ENCODE assay signal across 8 cellular contexts in genomic region chr7:23938937-23939552, GRCh38.
DNase-seq lines count a peak whose midpoint lies in the region; ATAC-seq and TF ChIP-seq lines count a peak whose summit lies in the region.

No MANE protein-coding gene starts in this region.

- no peaks in the 10 kb centered on the region for H3K9me3 Mint-ChIP-seq in activated CD4-positive, alpha-beta memory T cell treated with anti-CD3 and anti-CD28 coated beads, Interleukin-2, amount 10 ng/mL, durations not matched to agents 7 days and 5 days

- H3K27me3 Mint-ChIP-seq in activated CD4-positive, alpha-beta memory T cell treated with anti-CD3 and anti-CD28 coated beads, Interleukin-2, amount 10 ng/mL, durations not matched to agents 7 days and 5 days, result peaks cover 16% of the 10 kb centered on the region

- peak; percentile 19 for DNase-seq in stimulated activated CD4-positive, alpha-beta T cell treated with anti-CD3 and anti-CD28 coated beads, Interleukin-15, amount 100 ng/mL, for 24 hours
- DNase-seq in stimulated activated CD4-positive, alpha-beta T cell treated with anti-CD3 and anti-CD28 coated beads, Interleukin-4, amount 100 ng/mL, for 1 hour, result no peak
- peak; percentile 30 to 48 for DNase-seq in NCI-H524 (lab: John Stamatoyannopoulos, UW)
- DNase-seq in choroid plexus epithelial cell (ENCODE audit: low read depth), result peak; percentile 59
- DNase-seq in retina, result peak; percentile 30
- no peak for DNase-seq in activated CD4-positive, alpha-beta memory T cell treated with anti-CD3 and anti-CD28 coated beads, Interleukin-2, amount 10 ng/mL, durations not matched to agents 7 days and 5 days
- no peak for DNase-seq in mesenteric fat pad (ENCODE audit: low spot score)

- peak; percentile 43 for ATAC-seq in HG02884 (IDR thresholded peaks at IDR 0.05; ENCODE audit: unreplicated experiment)

- no peaks in the 10 kb centered on the region for H3K36me3 Mint-ChIP-seq in activated CD4-positive, alpha-beta memory T cell treated with anti-CD3 and anti-CD28 coated beads, Interleukin-2, amount 10 ng/mL, durations not matched to agents 7 days and 5 days (ENCODE audit: low read depth)

- peak; percentile 78 for TF ChIP-seq CTCF in choroid plexus epithelial cell (conservative IDR thresholded peaks at IDR 0.05; ENCODE audit: low read depth, low read length)

- CTCF ChIA-PET in activated CD4-positive, alpha-beta memory T cell treated with anti-CD3 and anti-CD28 coated beads, Interleukin-2, amount 10 ng/mL, durations not matched to agents 7 days and 5 days (lab: Charles Lee), result interaction anchor here (1.8 kb wide), 1 partner anchor 443 kb away, joined by 8 read pairs; no protein-coding TSS in a partner anchor

- POLR2A ChIA-PET in activated CD4-positive, alpha-beta memory T cell treated with anti-CD3 and anti-CD28 coated beads, Interleukin-2, amount 10 ng/mL, durations not matched to agents 7 days and 5 days (lab: Charles Lee), result no interaction called here

- no peak overlapping the region for H3K4me3 ChIP-seq in choroid plexus epithelial cell (ENCODE audit: low read depth, low read length)

- no peak overlapping the region for H3K27ac Mint-ChIP-seq in activated CD4-positive, alpha-beta memory T cell treated with anti-CD3 and anti-CD28 coated beads, Interleukin-2, amount 10 ng/mL, durations not matched to agents 7 days and 5 days

- H3K4me1 Mint-ChIP-seq in activated CD4-positive, alpha-beta memory T cell treated with anti-CD3 and anti-CD28 coated beads, Interleukin-2, amount 10 ng/mL, durations not matched to agents 7 days and 5 days, result no peaks in the 10 kb centered on the region

- no peak overlapping the region for H3K4me3 Mint-ChIP-seq in activated CD4-positive, alpha-beta memory T cell treated with anti-CD3 and anti-CD28 coated beads, Interleukin-2, amount 10 ng/mL, durations not matched to agents 7 days and 5 days

Comparison
In these comparisons a context has a peak if more than half of its experiments do, and no peak if none do; other contexts are left out.
1. DNase-seq: peak in stimulated activated CD4-positive, alpha-beta T cell treated with anti-CD3 and anti-CD28 coated beads, Interleukin-15, amount 100 ng/mL, for 24 hours (single experiment), NCI-H524 (2 of 2), choroid plexus epithelial cell (single experiment) and retina (single experiment); none in stimulated activated CD4-positive, alpha-beta T cell treated with anti-CD3 and anti-CD28 coated beads, Interleukin-4, amount 100 ng/mL, for 1 hour (single experiment), activated CD4-positive, alpha-beta memory T cell treated with anti-CD3 and anti-CD28 coated beads, Interleukin-2, amount 10 ng/mL, durations not matched to agents 7 days and 5 days (single experiment) and mesenteric fat pad (single experiment).